Comparison of ENCODE assay signal across 8 cellular contexts in genomic region chr11:117232022-117232878, GRCh38. TPM values are rescaled to one million over a fixed set of nuclear protein-coding genes. Genes with fewer than 3 reads are reported as not detected.
DNase-seq lines count a peak whose midpoint lies in the region; ATAC-seq and TF ChIP-seq lines count a peak whose summit lies in the region.

A gene with protein sequence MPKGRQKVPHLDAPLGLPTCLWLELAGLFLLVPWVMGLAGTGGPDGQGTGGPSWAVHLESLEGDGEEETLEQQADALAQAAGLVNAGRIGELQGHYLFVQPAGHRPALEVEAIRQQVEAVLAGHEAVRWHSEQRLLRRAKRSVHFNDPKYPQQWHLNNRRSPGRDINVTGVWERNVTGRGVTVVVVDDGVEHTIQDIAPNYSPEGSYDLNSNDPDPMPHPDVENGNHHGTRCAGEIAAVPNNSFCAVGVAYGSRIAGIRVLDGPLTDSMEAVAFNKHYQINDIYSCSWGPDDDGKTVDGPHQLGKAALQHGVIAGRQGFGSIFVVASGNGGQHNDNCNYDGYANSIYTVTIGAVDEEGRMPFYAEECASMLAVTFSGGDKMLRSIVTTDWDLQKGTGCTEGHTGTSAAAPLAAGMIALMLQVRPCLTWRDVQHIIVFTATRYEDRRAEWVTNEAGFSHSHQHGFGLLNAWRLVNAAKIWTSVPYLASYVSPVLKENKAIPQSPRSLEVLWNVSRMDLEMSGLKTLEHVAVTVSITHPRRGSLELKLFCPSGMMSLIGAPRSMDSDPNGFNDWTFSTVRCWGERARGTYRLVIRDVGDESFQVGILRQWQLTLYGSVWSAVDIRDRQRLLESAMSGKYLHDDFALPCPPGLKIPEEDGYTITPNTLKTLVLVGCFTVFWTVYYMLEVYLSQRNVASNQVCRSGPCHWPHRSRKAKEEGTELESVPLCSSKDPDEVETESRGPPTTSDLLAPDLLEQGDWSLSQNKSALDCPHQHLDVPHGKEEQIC (minus strand): TSS chr11:117232073. CDS start chr11:117229844, 2,229 bp downstream.
TSS of gene RNF214 (plus strand) at chr11:117232671. CDS start at chr11:117234273, 1,602 bp downstream.

- no peaks in the 10 kb centered on the region for H3K27me3 ChIP-seq in BJ (ENCODE audit: control insufficient read depth, insufficient read depth, low read length)

- H3K27ac Mint-ChIP-seq in activated CD8-positive, alpha-beta T cell treated with anti-CD3 and anti-CD28 coated beads, Interleukin-2, amount 10 ng/mL, durations not matched to agents 7 days and 5 days, result peak within 1 kb of the TSS; percentile 97

- peaks cover 18% of the 10 kb centered on the region for H3K36me3 ChIP-seq in BJ (ENCODE audit: control insufficient read depth, insufficient read depth, low read length)

- peak within 1 kb of the TSS; percentile 89 for H3K4me3 Mint-ChIP-seq in activated CD8-positive, alpha-beta T cell treated with anti-CD3 and anti-CD28 coated beads, Interleukin-2, amount 10 ng/mL, durations not matched to agents 7 days and 5 days

- TF ChIP-seq CTCF in BJ (IDR thresholded peaks at IDR 0.05; ENCODE audit: insufficient read depth, low read depth, low read length), result peak; percentile 69

- POLR2A ChIA-PET in BJ (lab: Charles Lee), result interaction anchor here (1.0 kb wide), 1 partner anchor 54 kb away, joined by 3 read pairs; the partner anchor contains the start of gene SIDT2
- POLR2A ChIA-PET in activated CD8-positive, alpha-beta T cell treated with anti-CD3 and anti-CD28 coated beads, Interleukin-2, amount 10 ng/mL, durations not matched to agents 7 days and 5 days (lab: Charles Lee), result interaction anchor here (0.7 to 3.2 kb wide), 8 partner anchors 16 to 378 kb away, joined by 3 to 15 read pairs (median 4); partner anchors contain the start of genes CEP164, PAFAH1B2 and SIDT2

- H3K4me3 ChIP-seq in BJ (ENCODE audit: low read depth, low read length), result peak within 1 kb of the TSS; percentile 89

- DNase-seq in BJ (ENCODE audit: low read depth) (no peak), NCI-H748 treated with DMSO at 0.1 percent for 48 hours (lab: John Stamatoyannopoulos, UW) (peak; percentile 40), medulla oblongata (ENCODE audit: extremely low spot score) (peak; percentile 80)
- DNase-seq in activated CD8-positive, alpha-beta T cell treated with anti-CD3 and anti-CD28 coated beads, Interleukin-2, amount 10 ng/mL, durations not matched to agents 7 days and 5 days, result peak; percentile 79
- DNase-seq in effector CD8-positive, alpha-beta T cell (lab: John Stamatoyannopoulos, UW), result peak; percentile 56
- DNase-seq in stimulated activated CD8-positive, alpha-beta memory T cell treated with anti-CD3 and anti-CD28 coated beads, Interleukin-12 subunit alpha, Interleukin-12 subunit beta, amount 100 ng/mL, for 1 hour (ENCODE audit: low read depth), result peak; percentile 47

- CTCF ChIA-PET in BJ (lab: Yijun Ruan, JAX), result interaction anchor here (0.8 to 2.8 kb wide), 10 partner anchors 10 to 179 kb away, joined by 3 to 19 read pairs (median 5); partner anchors contain the start of genes PAFAH1B2 and SIDT2
- CTCF ChIA-PET in activated CD8-positive, alpha-beta T cell treated with anti-CD3 and anti-CD28 coated beads, Interleukin-2, amount 10 ng/mL, durations not matched to agents 7 days and 5 days (lab: Charles Lee), result interaction anchor here (0.8 to 6.9 kb wide), 12 partner anchors 9 to 585 kb away, joined by 3 to 124 read pairs (median 6); partner anchors contain the start of genes CEP164, PAFAH1B2 and SIDT2

- peaks cover 36% of the 10 kb centered on the region for H3K36me3 Mint-ChIP-seq in activated CD8-positive, alpha-beta T cell treated with anti-CD3 and anti-CD28 coated beads, Interleukin-2, amount 10 ng/mL, durations not matched to agents 7 days and 5 days (ENCODE audit: low read depth)

- H3K9me3 Mint-ChIP-seq in activated CD8-positive, alpha-beta T cell treated with anti-CD3 and anti-CD28 coated beads, Interleukin-2, amount 10 ng/mL, durations not matched to agents 7 days and 5 days (ENCODE audit: insufficient read depth), result no peaks in the 10 kb centered on the region

- H3K4me1 Mint-ChIP-seq in activated CD8-positive, alpha-beta T cell treated with anti-CD3 and anti-CD28 coated beads, Interleukin-2, amount 10 ng/mL, durations not matched to agents 7 days and 5 days (ENCODE audit: low read depth), result peaks cover 44% of the 10 kb centered on the region

- ATAC-seq in GM19043 (IDR thresholded peaks at IDR 0.05; ENCODE audit: low read depth, unreplicated experiment) (peak; percentile 62), HG03378 (IDR thresholded peaks at IDR 0.05; ENCODE audit: unreplicated experiment) (peak; percentile 36)
- ATAC-seq in activated CD8-positive, alpha-beta T cell treated with anti-CD3 and anti-CD28 coated beads, Interleukin-2, amount 10 ng/mL, durations not matched to agents 7 days and 5 days, result peak; percentile 77

- no peaks in the 10 kb centered on the region for H3K27me3 Mint-ChIP-seq in activated CD8-positive, alpha-beta T cell treated with anti-CD3 and anti-CD28 coated beads, Interleukin-2, amount 10 ng/mL, durations not matched to agents 7 days and 5 days (ENCODE audit: low read depth)

RNA-seq across cellular contexts. Expression of the first gene that starts in this region (rescaled TPM):
- polyA plus RNA-seq in BJ (2011; rRNA removed), result 20.8 and 32.8 TPM in 2 replicates
- 28.9 and 29.6 TPM in 2 replicates for polyA minus RNA-seq in BJ (2011; rRNA and poly(A)+ RNA removed)
- 100 to 1,000 TPM; 160 to 161 TPM for total RNA-seq in activated CD8-positive, alpha-beta T cell treated with anti-CD3 and anti-CD28 coated beads, Interleukin-2, amount 10 ng/mL, durations not matched to agents 7 days and 5 days

RNA-seq across cellular contexts. Expression of gene RNF214, which starts in this region (rescaled TPM):
- polyA plus RNA-seq in BJ (2011; rRNA removed), result 11.5 and 17.1 TPM in 2 replicates
- polyA minus RNA-seq in BJ (2011; rRNA and poly(A)+ RNA removed), result 25.8 and 26.0 TPM in 2 replicates
- total RNA-seq in activated CD8-positive, alpha-beta T cell treated with anti-CD3 and anti-CD28 coated beads, Interleukin-2, amount 10 ng/mL, durations not matched to agents 7 days and 5 days, result 10 to 100 TPM; 19.5 to 21.2 TPM
